1 cellular context compared by ENCODE assay signal in the genomic region with DNA sequence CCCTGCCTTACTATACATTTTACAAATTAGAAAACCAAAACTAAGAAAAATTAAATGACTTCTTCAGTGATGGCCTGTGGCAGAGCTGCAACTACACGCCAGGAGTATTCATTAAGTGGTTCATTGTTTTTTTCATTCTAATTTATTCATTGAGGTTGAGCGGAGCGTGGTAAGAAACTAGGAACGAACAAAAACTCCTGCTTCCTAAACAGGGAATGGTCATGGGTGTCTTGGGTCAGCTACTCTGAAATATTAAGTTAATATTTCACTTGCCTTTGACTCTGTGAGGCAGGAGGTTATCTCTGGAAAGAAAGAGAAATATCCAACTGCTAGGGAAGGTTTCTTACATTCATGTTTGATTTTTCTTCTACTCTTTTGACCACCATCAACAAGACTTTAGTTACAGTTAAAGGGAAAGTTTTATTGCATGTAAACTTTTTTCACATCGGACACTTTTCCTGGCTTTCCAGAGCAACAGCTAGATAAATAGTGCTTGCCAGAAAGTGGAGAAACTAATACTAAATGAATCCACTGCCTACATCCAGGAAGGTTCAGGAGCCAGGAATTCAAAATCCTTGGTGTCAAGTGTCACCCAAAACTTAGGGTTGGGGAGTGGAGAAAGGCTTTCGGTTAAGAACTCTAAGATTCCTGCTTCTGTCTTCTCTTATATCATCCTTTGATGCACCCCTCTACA.
TF ChIP-seq lines count a peak whose summit lies in the region.

No MANE protein-coding gene starts in this region.

TF ChIP-seq in IMR-90, 13 proteins besides CTCF, POLR2A, EP300 and RAD21:
- TF ChIP-seq RCOR1 (IDR thresholded peaks at IDR 0.05; ENCODE audit: insufficient replicate concordance, low read length) (no peak), BHLHE40 (IDR thresholded peaks at IDR 0.05; ENCODE audit: low read depth, low read length) (no peak), MAFK (IDR thresholded peaks at IDR 0.05; ENCODE audit: low read depth, low read length) (no peak), FOS (IDR thresholded peaks at IDR 0.05; ENCODE audit: low read depth, low read length) (no peak), ELK1 (IDR thresholded peaks at IDR 0.05; ENCODE audit: borderline replicate concordance, low read depth, low read length) (no peak), SMC3 (IDR thresholded peaks at IDR 0.05; ENCODE audit: low read depth, low read length) (no peak), CEBPB (IDR thresholded peaks at IDR 0.05; ENCODE audit: low read depth, low read length) (no peak), RFX5 (IDR thresholded peaks at IDR 0.05; ENCODE audit: low read depth, low read length) (no peak), CHD1 (IDR thresholded peaks at IDR 0.05; ENCODE audit: low read depth, low read length) (no peak), NFE2L2 (IDR thresholded peaks at IDR 0.05; ENCODE audit: low read depth, low read length) (no peak), MXI1 (IDR thresholded peaks at IDR 0.05; ENCODE audit: borderline replicate concordance, low read depth, low read length) (no peak), MAZ (IDR thresholded peaks at IDR 0.05; ENCODE audit: borderline replicate concordance, low read depth, low read length) (no peak)
- TF ChIP-seq, protein P1, sequence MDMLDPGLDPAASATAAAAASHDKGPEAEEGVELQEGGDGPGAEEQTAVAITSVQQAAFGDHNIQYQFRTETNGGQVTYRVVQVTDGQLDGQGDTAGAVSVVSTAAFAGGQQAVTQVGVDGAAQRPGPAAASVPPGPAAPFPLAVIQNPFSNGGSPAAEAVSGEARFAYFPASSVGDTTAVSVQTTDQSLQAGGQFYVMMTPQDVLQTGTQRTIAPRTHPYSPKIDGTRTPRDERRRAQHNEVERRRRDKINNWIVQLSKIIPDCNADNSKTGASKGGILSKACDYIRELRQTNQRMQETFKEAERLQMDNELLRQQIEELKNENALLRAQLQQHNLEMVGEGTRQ (IDR thresholded peaks at IDR 0.05; ENCODE audit: low read depth, low read length) = no peak
